ENCODE assay signal across 15 cellular contexts in genomic region chr11:63879598-63879997, GRCh38. TPM values are rescaled to one million over a fixed set of nuclear protein-coding genes. Genes with fewer than 3 reads are reported as not detected.
DNase-seq lines count a peak whose midpoint lies in the region; ATAC-seq and TF ChIP-seq lines count a peak whose summit lies in the region.
"Had no signal": no experiment of that assay in that cellular context is flagged by ENCODE, and none has a peak within 500 bp of the region (broad histone marks: within the 10 kb centered on the region; RNA-seq: fewer than 3 reads in every experiment).

No MANE protein-coding gene starts in this region.

- H2BK15ac ChIP-seq in mesenchymal stem cell (ENCODE audit: low read depth, poor library complexity, severe bottlenecking), result no peak overlapping the region

- no peaks in the 10 kb centered on the region for H3K9me3 Mint-ChIP-seq in activated naive CD8-positive, alpha-beta T cell treated with anti-CD3 and anti-CD28 coated beads, Interleukin-2, amount 10 ng/mL, durations not matched to agents 7 days and 5 days
- H3K9me3 Mint-ChIP-seq in activated naive CD8-positive, alpha-beta T cell treated with anti-CD3 and anti-CD28 coated beads for 36 hours, result no peaks in the 10 kb centered on the region
- no peaks in the 10 kb centered on the region for H3K9me3 Mint-ChIP-seq in brain
- no peaks in the 10 kb centered on the region for H3K9me3 Mint-ChIP-seq in CD8-positive, alpha-beta memory T cell
- H3K9me3 Mint-ChIP-seq: activated CD8-positive, alpha-beta T cell treated with anti-CD3 and anti-CD28 coated beads for 36 hours; activated naive CD4-positive, alpha-beta T cell treated with anti-CD3 and anti-CD28 coated beads, Interleukin-2, amount 10 ng/mL, durations not matched to agents 7 days and 5 days had no signal

- DNase-seq in activated naive CD8-positive, alpha-beta T cell treated with anti-CD3 and anti-CD28 coated beads, Interleukin-2, amount 10 ng/mL, durations not matched to agents 7 days and 5 days, result no peak
- no peak for DNase-seq in activated naive CD8-positive, alpha-beta T cell treated with anti-CD3 and anti-CD28 coated beads for 36 hours
- no peak for DNase-seq in mesenchymal stem cell
- DNase-seq in NCI-H1436 treated with DMSO at 0.1 percent for 48 hours (lab: John Stamatoyannopoulos, UW), result no peak
- DNase-seq in CD8-positive, alpha-beta memory T cell, result no peak
- DNase-seq: activated CD8-positive, alpha-beta T cell treated with anti-CD3 and anti-CD28 coated beads for 36 hours; activated naive CD4-positive, alpha-beta T cell treated with anti-CD3 and anti-CD28 coated beads, Interleukin-2, amount 10 ng/mL, durations not matched to agents 7 days and 5 days; pancreas; Peyer's patch; stimulated activated CD4-positive, alpha-beta T cell treated with anti-CD3 and anti-CD28 coated beads, Interleukin-15, amount 100 ng/mL, for 24 hours had no signal

- H3K27me3 Mint-ChIP-seq in activated naive CD8-positive, alpha-beta T cell treated with anti-CD3 and anti-CD28 coated beads, Interleukin-2, amount 10 ng/mL, durations not matched to agents 7 days and 5 days, result no peaks in the 10 kb centered on the region
- no peaks in the 10 kb centered on the region for H3K27me3 Mint-ChIP-seq in activated naive CD8-positive, alpha-beta T cell treated with anti-CD3 and anti-CD28 coated beads for 36 hours
- no peaks in the 10 kb centered on the region for H3K27me3 Mint-ChIP-seq in brain
- peaks cover 0 to 1% of the 10 kb centered on the region in 2 donors for H3K27me3 Mint-ChIP-seq in CD8-positive, alpha-beta memory T cell
- H3K27me3 Mint-ChIP-seq: activated CD8-positive, alpha-beta T cell treated with anti-CD3 and anti-CD28 coated beads for 36 hours; activated naive CD4-positive, alpha-beta T cell treated with anti-CD3 and anti-CD28 coated beads, Interleukin-2, amount 10 ng/mL, durations not matched to agents 7 days and 5 days had no signal

- no peaks in the 10 kb centered on the region for H3K9me3 ChIP-seq in mesenchymal stem cell (ENCODE audit: control insufficient read depth, low read length)
- H3K9me3 ChIP-seq in subcutaneous abdominal adipose tissue (ENCODE audit: control insufficient read depth in 5 of 5, low read length in 5 of 5), result no peaks in the 10 kb centered on the region
- no peaks in the 10 kb centered on the region for H3K9me3 ChIP-seq in CD8-positive, alpha-beta memory T cell (ENCODE audit: low read length)
- H3K9me3 ChIP-seq: pancreas, Peyer's patch had no signal

- H2BK5ac ChIP-seq in mesenchymal stem cell (ENCODE audit: low read depth, low read length, poor library complexity, severe bottlenecking), result no peak overlapping the region

- no peak overlapping the region for H3K14ac ChIP-seq in mesenchymal stem cell (ENCODE audit: low read length in 2 of 2)

- H3K18ac ChIP-seq in mesenchymal stem cell (ENCODE audit: low read depth in 1 of 2, low read length in 2 of 2), result peak overlapping the region in 1 of 2 experiments; percentile 38

- H2BK120ac ChIP-seq in mesenchymal stem cell (ENCODE audit: low read depth, low read length), result no peak overlapping the region

- H3K4me3 Mint-ChIP-seq in activated naive CD8-positive, alpha-beta T cell treated with anti-CD3 and anti-CD28 coated beads, Interleukin-2, amount 10 ng/mL, durations not matched to agents 7 days and 5 days, result no peak overlapping the region
- no peak overlapping the region for H3K4me3 Mint-ChIP-seq in activated naive CD8-positive, alpha-beta T cell treated with anti-CD3 and anti-CD28 coated beads for 36 hours
- H3K4me3 Mint-ChIP-seq in brain, result peak overlapping the region; percentile 8 to 62 (median 21)
- peak overlapping the region in 2 of 7 donors; percentile 8 to 32 for H3K4me3 Mint-ChIP-seq in CD8-positive, alpha-beta memory T cell
- H3K4me3 Mint-ChIP-seq: activated CD8-positive, alpha-beta T cell treated with anti-CD3 and anti-CD28 coated beads for 36 hours; activated naive CD4-positive, alpha-beta T cell treated with anti-CD3 and anti-CD28 coated beads, Interleukin-2, amount 10 ng/mL, durations not matched to agents 7 days and 5 days had no signal

- H2BK12ac ChIP-seq in mesenchymal stem cell (ENCODE audit: low read length in 2 of 2), result peak overlapping the region in 1 of 2 experiments; percentile 19

- no peak overlapping the region for H2AFZ ChIP-seq in mesenchymal stem cell (ENCODE audit: low read depth, low read length)

- H3K27ac ChIP-seq in mesenchymal stem cell (ENCODE audit: low read length, poor library complexity, severe bottlenecking) (peak overlapping the region; percentile 33), subcutaneous abdominal adipose tissue (ENCODE audit: low read depth, low read length) (peak overlapping the region; percentile 15)
- H3K27ac ChIP-seq in CD8-positive, alpha-beta memory T cell (ENCODE audit: low read depth, low read length), result no peak overlapping the region
- H3K27ac ChIP-seq: coronary artery, HL-60 had no signal

- H3K4me1 ChIP-seq in mesenchymal stem cell (ENCODE audit: control insufficient read depth, insufficient read depth, low read depth, low read length), result peaks cover 17% of the 10 kb centered on the region
- H3K4me1 ChIP-seq in subcutaneous abdominal adipose tissue (ENCODE audit: control insufficient read depth in 5 of 5, insufficient read depth in 5 of 5, low read length in 5 of 5), result peaks cover 6 to 45% (median 25%) of the 10 kb centered on the region in 5 donors
- H3K4me1 ChIP-seq in CD8-positive, alpha-beta memory T cell (ENCODE audit: insufficient read depth, low read length), result peaks cover 57% of the 10 kb centered on the region

- H3K36me3 ChIP-seq in mesenchymal stem cell (ENCODE audit: control insufficient read depth in 1 of 2, insufficient read depth in 2 of 2, low read depth in 1 of 2, low read length in 2 of 2) (peaks cover 10 to 12% of the 10 kb centered on the region in 2 experiments), subcutaneous abdominal adipose tissue (ENCODE audit: control insufficient read depth in 5 of 5, insufficient read depth in 5 of 5, low read length in 5 of 5) (peaks cover 0 to 6% (median 0%) of the 10 kb centered on the region in 5 donors)
- H3K36me3 ChIP-seq in CD8-positive, alpha-beta memory T cell (ENCODE audit: insufficient read depth, low read length), result no peaks in the 10 kb centered on the region
- H3K36me3 ChIP-seq: pancreas had no signal

- CTCF ChIA-PET in CD8-positive, alpha-beta memory T cell (lab: Charles Lee), result no interaction called here

- no peak overlapping the region for H4K8ac ChIP-seq in mesenchymal stem cell (ENCODE audit: low read length)

- peaks cover 46% of the 10 kb centered on the region for H3K79me1 ChIP-seq in mesenchymal stem cell (replicated peaks; ENCODE audit: low read length, poor library complexity, severe bottlenecking)

- peak overlapping the region; percentile 1 for H3K27ac Mint-ChIP-seq in activated naive CD8-positive, alpha-beta T cell treated with anti-CD3 and anti-CD28 coated beads, Interleukin-2, amount 10 ng/mL, durations not matched to agents 7 days and 5 days
- no peak overlapping the region for H3K27ac Mint-ChIP-seq in activated naive CD8-positive, alpha-beta T cell treated with anti-CD3 and anti-CD28 coated beads for 36 hours
- peak overlapping the region; percentile 16 to 92 (median 88) for H3K27ac Mint-ChIP-seq in brain
- peak overlapping the region in 3 of 8 donors; percentile 46 to 70 (median 50) for H3K27ac Mint-ChIP-seq in CD8-positive, alpha-beta memory T cell
- H3K27ac Mint-ChIP-seq: activated CD8-positive, alpha-beta T cell treated with anti-CD3 and anti-CD28 coated beads for 36 hours; activated naive CD4-positive, alpha-beta T cell treated with anti-CD3 and anti-CD28 coated beads, Interleukin-2, amount 10 ng/mL, durations not matched to agents 7 days and 5 days had no signal

- POLR2A ChIA-PET in activated naive CD8-positive, alpha-beta T cell treated with anti-CD3 and anti-CD28 coated beads, Interleukin-2, amount 10 ng/mL, durations not matched to agents 7 days and 5 days (lab: Charles Lee), result no interaction called here
- POLR2A ChIA-PET in CD8-positive, alpha-beta memory T cell (lab: Charles Lee), result no interaction called here

- H3K27me3 ChIP-seq in mesenchymal stem cell (ENCODE audit: control insufficient read depth in 1 of 2, insufficient read depth in 1 of 2, low read length in 2 of 2), result no peaks in the 10 kb centered on the region
- H3K27me3 ChIP-seq in subcutaneous abdominal adipose tissue (ENCODE audit: control insufficient read depth in 5 of 5, insufficient read depth in 4 of 5, low read length in 5 of 5), result no peaks in the 10 kb centered on the region
- no peaks in the 10 kb centered on the region for H3K27me3 ChIP-seq in CD8-positive, alpha-beta memory T cell (ENCODE audit: insufficient read depth, low read length, poor library complexity, severe bottlenecking)
- H3K27me3 ChIP-seq: pancreas, Peyer's patch had no signal

- H3K4ac ChIP-seq in mesenchymal stem cell (ENCODE audit: low read depth in 1 of 2, low read length in 2 of 2), result no peak overlapping the region

- no peak for TF ChIP-seq CTCF in brain (conservative IDR thresholded peaks at IDR 0.05)

- no peak for ATAC-seq in activated naive CD8-positive, alpha-beta T cell treated with anti-CD3 and anti-CD28 coated beads, Interleukin-2, amount 10 ng/mL, durations not matched to agents 7 days and 5 days (ENCODE audit: low read depth)
- no peak for ATAC-seq in HG02588 (IDR thresholded peaks at IDR 0.05; ENCODE audit: unreplicated experiment)
- ATAC-seq: activated CD8-positive, alpha-beta T cell treated with anti-CD3 and anti-CD28 coated beads for 36 hours; pancreas had no signal

- H4K91ac ChIP-seq in mesenchymal stem cell (ENCODE audit: low read length), result no peak overlapping the region

- peaks cover 58% of the 10 kb centered on the region for H3K4me1 Mint-ChIP-seq in activated naive CD8-positive, alpha-beta T cell treated with anti-CD3 and anti-CD28 coated beads, Interleukin-2, amount 10 ng/mL, durations not matched to agents 7 days and 5 days
- H3K4me1 Mint-ChIP-seq in activated naive CD8-positive, alpha-beta T cell treated with anti-CD3 and anti-CD28 coated beads for 36 hours, result peaks cover 75% of the 10 kb centered on the region
- H3K4me1 Mint-ChIP-seq in brain, result peaks cover 75% of the 10 kb centered on the region
- H3K4me1 Mint-ChIP-seq in CD8-positive, alpha-beta memory T cell, result peaks cover 53 to 83% (median 72%) of the 10 kb centered on the region in 3 donors

- H3K9ac ChIP-seq in mesenchymal stem cell (ENCODE audit: low read length) (peak overlapping the region; percentile 68), subcutaneous abdominal adipose tissue (ENCODE audit: low read length in 5 of 5) (peak overlapping the region in 4 of 5 donors; percentile 48 to 62 (median 52))

- peak overlapping the region in 1 of 2 experiments; percentile 42 for H3K4me3 ChIP-seq in mesenchymal stem cell (ENCODE audit: insufficient read depth in 1 of 2, low read depth in 1 of 2, low read length in 2 of 2)
- H3K4me3 ChIP-seq in subcutaneous abdominal adipose tissue (ENCODE audit: low read depth in 1 of 5, low read length in 5 of 5), result peak overlapping the region in 3 of 5 donors; percentile 12 to 23 (median 18)
- H3K4me3 ChIP-seq in CD8-positive, alpha-beta memory T cell (ENCODE audit: low read length), result no peak overlapping the region
- H3K4me3 ChIP-seq: coronary artery, pancreas, Peyer's patch had no signal

- no peak overlapping the region for H3K23ac ChIP-seq in mesenchymal stem cell (ENCODE audit: low read length in 2 of 2)

- H3K36me3 Mint-ChIP-seq in activated naive CD8-positive, alpha-beta T cell treated with anti-CD3 and anti-CD28 coated beads, Interleukin-2, amount 10 ng/mL, durations not matched to agents 7 days and 5 days, result peaks cover 15% of the 10 kb centered on the region
- H3K36me3 Mint-ChIP-seq in activated naive CD8-positive, alpha-beta T cell treated with anti-CD3 and anti-CD28 coated beads for 36 hours, result peaks cover 32% of the 10 kb centered on the region
- H3K36me3 Mint-ChIP-seq in brain, result peaks cover 6% of the 10 kb centered on the region
- peaks cover 0 to 37% (median 2%) of the 10 kb centered on the region in 3 donors for H3K36me3 Mint-ChIP-seq in CD8-positive, alpha-beta memory T cell

- H2AK5ac ChIP-seq in mesenchymal stem cell (ENCODE audit: low read length, severe bottlenecking), result peak overlapping the region; percentile 15

- no peak overlapping the region for H3K4me2 ChIP-seq in mesenchymal stem cell (ENCODE audit: low read length, poor library complexity, severe bottlenecking)

RNA-seq across cellular contexts. Expression of gene RCOR2, which starts 37.4 kb away (rescaled TPM):
- total RNA-seq in activated naive CD8-positive, alpha-beta T cell treated with anti-CD3 and anti-CD28 coated beads, Interleukin-2, amount 10 ng/mL, durations not matched to agents 7 days and 5 days, result under 1 TPM; 0.58 to 0.74 TPM
- under 1 TPM; 0.58 to 0.82 TPM for total RNA-seq in activated naive CD8-positive, alpha-beta T cell treated with anti-CD3 and anti-CD28 coated beads for 36 hours
- 23.5 TPM for polyA plus RNA-seq in brain (ENCODE audit: insufficient read depth, low read depth, low replicate concordance)
- 5.2 TPM for polyA plus RNA-seq in mesenchymal stem cell (2013, experiment 1 of 2)
- 4.7 TPM for polyA plus RNA-seq in mesenchymal stem cell (2013, experiment 2 of 2)
- total RNA-seq in CD8-positive, alpha-beta memory T cell, result under 1 TPM; 0.11 to 0.13 TPM
- not detected for polyA plus RNA-seq in CD8-positive, alpha-beta memory T cell

RNA-seq across cellular contexts. Expression of gene MARK2, which starts 40.7 kb away (rescaled TPM):
- total RNA-seq in activated naive CD8-positive, alpha-beta T cell treated with anti-CD3 and anti-CD28 coated beads, Interleukin-2, amount 10 ng/mL, durations not matched to agents 7 days and 5 days, result 10 to 100 TPM; 60.6 to 62.3 TPM
- total RNA-seq in activated naive CD8-positive, alpha-beta T cell treated with anti-CD3 and anti-CD28 coated beads for 36 hours, result 10 to 100 TPM; 27.7 to 29.0 TPM
- 46.6 TPM for polyA plus RNA-seq in brain (ENCODE audit: insufficient read depth, low read depth, low replicate concordance)
- 20.0 TPM for polyA plus RNA-seq in mesenchymal stem cell (2013, experiment 1 of 2)
- polyA plus RNA-seq in mesenchymal stem cell (2013, experiment 2 of 2), result 19.8 TPM
- total RNA-seq in CD8-positive, alpha-beta memory T cell, result 10 to 100 TPM; 34.5 to 38.0 TPM
- 72.5 TPM for polyA plus RNA-seq in CD8-positive, alpha-beta memory T cell

RNA-seq across cellular contexts. Expression of gene NAA40, which starts 59.2 kb away (rescaled TPM):
- total RNA-seq in activated naive CD8-positive, alpha-beta T cell treated with anti-CD3 and anti-CD28 coated beads, Interleukin-2, amount 10 ng/mL, durations not matched to agents 7 days and 5 days, result 10 to 100 TPM; 39.1 to 39.7 TPM
- 10 to 100 TPM; 18.3 to 21.6 TPM for total RNA-seq in activated naive CD8-positive, alpha-beta T cell treated with anti-CD3 and anti-CD28 coated beads for 36 hours
- 15.8 TPM for polyA plus RNA-seq in brain (ENCODE audit: insufficient read depth, low read depth, low replicate concordance)
- 12.1 TPM for polyA plus RNA-seq in mesenchymal stem cell (2013, experiment 1 of 2)
- 11.4 TPM for polyA plus RNA-seq in mesenchymal stem cell (2013, experiment 2 of 2)
- 10 to 100 TPM; 20.2 to 26.2 TPM for total RNA-seq in CD8-positive, alpha-beta memory T cell
- polyA plus RNA-seq in CD8-positive, alpha-beta memory T cell, result 15.9 TPM

Comparison
In these comparisons a context has a peak if more than half of its experiments do, and no peak if none do; other contexts are left out.
1. H3K4me3 Mint-ChIP-seq: peak in brain (5 of 5); none in activated naive CD8-positive, alpha-beta T cell treated with anti-CD3 and anti-CD28 coated beads, Interleukin-2, amount 10 ng/mL, durations not matched to agents 7 days and 5 days (single experiment) and activated naive CD8-positive, alpha-beta T cell treated with anti-CD3 and anti-CD28 coated beads for 36 hours (single experiment).